ENCODE assay signal across 9 cellular contexts in the genomic region with DNA sequence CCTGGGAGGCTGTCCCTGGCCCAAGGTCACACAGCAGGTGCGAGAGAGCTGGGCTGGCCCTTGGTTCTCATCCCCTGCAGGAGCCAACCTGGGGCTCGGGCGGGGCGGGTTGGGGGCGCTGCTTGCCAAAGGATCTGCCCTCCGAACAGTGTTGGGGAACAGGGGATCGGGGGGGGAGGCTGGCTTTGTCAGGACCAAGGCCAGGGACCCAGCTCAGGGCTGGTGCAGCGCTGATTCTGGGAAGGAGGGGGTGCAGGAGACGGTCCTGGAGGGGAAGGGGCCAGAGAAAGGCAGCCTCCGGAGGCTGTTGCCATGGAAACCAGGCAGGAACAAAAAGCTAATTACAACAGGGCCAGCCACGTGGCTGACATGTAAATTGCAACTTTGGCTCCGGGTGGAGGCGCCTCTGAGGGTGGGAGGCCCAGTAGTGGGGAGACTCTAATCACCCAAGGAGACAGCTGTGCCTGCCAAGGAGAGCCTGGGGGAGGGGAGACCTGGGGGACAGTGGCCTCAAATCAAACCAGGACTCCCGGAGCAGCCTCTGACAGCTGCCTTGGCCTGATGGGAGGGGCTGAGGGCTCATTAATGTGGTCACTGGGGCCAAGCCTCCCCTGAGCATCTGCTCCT. TPM values are rescaled to one million over a fixed set of nuclear protein-coding genes. Genes with fewer than 3 reads are reported as not detected.
A peak's percentile ranks its signal among the peaks of the same experiment; 100 is the strongest.
DNase-seq lines count a peak whose midpoint lies in the region; ATAC-seq and TF ChIP-seq lines count a peak whose summit lies in the region.
"Had no signal": no experiment of that assay in that cellular context is flagged by ENCODE, and none has a peak within 500 bp of the region (broad histone marks: within the 10 kb centered on the region; RNA-seq: fewer than 3 reads in every experiment).

No MANE protein-coding gene starts in this region.

- H3K27me3 ChIP-seq in kidney epithelial cell (ENCODE audit: control insufficient read depth, insufficient read depth, low read length), result no peaks in the 10 kb centered on the region

- H3K27ac ChIP-seq in angular gyrus (ENCODE audit: low read depth, low read length), result peak overlapping the region; percentile 64
- H3K27ac ChIP-seq: suprapubic skin had no signal

- ATAC-seq in GM18907 (IDR thresholded peaks at IDR 0.05; ENCODE audit: unreplicated experiment) (no peak), GM19328 (IDR thresholded peaks at IDR 0.05; ENCODE audit: unreplicated experiment) (no peak)

- peak overlapping the region; percentile 93 for H3K4me3 ChIP-seq in kidney epithelial cell (ENCODE audit: low read depth, low read length)

- DNase-seq in stimulated activated CD4-positive, alpha-beta T cell treated with anti-CD3 and anti-CD28 coated beads, Interleukin-1b, Interleukin-23, amount 100 ng/mL, for 48 hours, result peak; percentile 34
- no peak for DNase-seq in stimulated activated CD4-positive, alpha-beta T cell treated with anti-CD3 and anti-CD28 coated beads, Interleukin-2, amount 100 ng/mL, for 48 hours
- DNase-seq in NCI-H524 treated with DMSO at 0.1 percent for 48 hours (lab: John Stamatoyannopoulos, UW), result peak; percentile 74
- DNase-seq in kidney epithelial cell (ENCODE audit: low read depth), result no peak
- DNase-seq in NCI-H510A treated with DMSO at 0.1 percent for 48 hours (lab: John Stamatoyannopoulos, UW), result no peak

- no peaks in the 10 kb centered on the region for H3K36me3 ChIP-seq in kidney epithelial cell (ENCODE audit: control insufficient read depth, insufficient read depth, low read length)
- H3K36me3 ChIP-seq: suprapubic skin had no signal

- TF ChIP-seq CTCF in kidney epithelial cell (IDR thresholded peaks at IDR 0.05; ENCODE audit: insufficient read depth, low read length, poor library complexity, severe bottlenecking), result no peak

RNA-seq across cellular contexts. Expression of a gene that starts 1.3 kb away (rescaled TPM):
- total RNA-seq in kidney epithelial cell, result 599 and 683 TPM in 2 replicates

RNA-seq across cellular contexts. Expression of a gene that starts 5.7 kb away (rescaled TPM):
- total RNA-seq in kidney epithelial cell, result 1.5 and 3.0 TPM in 2 replicates

RNA-seq across cellular contexts. Expression of a gene that starts 24.1 kb away (rescaled TPM):
- total RNA-seq in kidney epithelial cell, result 101 and 107 TPM in 2 replicates

RNA-seq across cellular contexts. Expression of a gene that starts 51.0 kb away (rescaled TPM):
- total RNA-seq in kidney epithelial cell, result 145 and 149 TPM in 2 replicates

Comparison
In these comparisons a context has a peak if more than half of its experiments do, and no peak if none do; other contexts are left out.
1. DNase-seq: peak in stimulated activated CD4-positive, alpha-beta T cell treated with anti-CD3 and anti-CD28 coated beads, Interleukin-1b, Interleukin-23, amount 100 ng/mL, for 48 hours (single experiment) and NCI-H524 treated with DMSO at 0.1 percent for 48 hours (single experiment); none in stimulated activated CD4-positive, alpha-beta T cell treated with anti-CD3 and anti-CD28 coated beads, Interleukin-2, amount 100 ng/mL, for 48 hours (0 of 2), kidney epithelial cell (single experiment) and NCI-H510A treated with DMSO at 0.1 percent for 48 hours (single experiment).